17 cellular contexts compared by ENCODE assay signal in genomic region chrX:48617542-48618340, GRCh38. TPM values are rescaled to one million over a fixed set of nuclear protein-coding genes. Genes with fewer than 3 reads are reported as not detected.
DNase-seq lines count a peak whose midpoint lies in the region; ATAC-seq, FAIRE-seq and TF ChIP-seq lines count a peak whose summit lies in the region.
"Had no signal": no experiment of that assay in that cellular context is flagged by ENCODE, and none has a peak within 500 bp of the region (broad histone marks: within the 10 kb centered on the region; RNA-seq: fewer than 3 reads in every experiment).

No MANE protein-coding gene starts in this region.

- H3K36me3 Mint-ChIP-seq in naive thymus-derived CD8-positive, alpha-beta T cell, result no peaks in the 10 kb centered on the region
- H3K36me3 Mint-ChIP-seq: immature natural killer cell had no signal

- in situ Hi-C loops in KBM-7 (cut with MboI; ENCODE audit: low pct_unique_long_range_greater_than_20kb, low sequenced_read_pairs), result no loop called here

- peak overlapping the region in 1 of 5 donors; percentile 51 for H3K27ac ChIP-seq in adrenal gland
- H3K27ac ChIP-seq: breast epithelium, right atrium auricular region, upper lobe of right lung had no signal

- H3K4me3 ChIP-seq in adrenal gland (no peak overlapping the region), fibroblast of pulmonary artery (replicated peaks; ENCODE audit: low read depth, low read length) (no peak overlapping the region)
- H3K4me3 ChIP-seq: breast epithelium, right atrium auricular region, upper lobe of right lung had no signal

- 15 to 44% (median 27%) methylated on average over 5 to 8 of the region's 8 CpGs for WGBS in adrenal gland, 4 donors

- H3K27ac Mint-ChIP-seq in naive thymus-derived CD8-positive, alpha-beta T cell, result no peak overlapping the region
- H3K27ac Mint-ChIP-seq: immature natural killer cell had no signal

- no peak overlapping the region for H3K4me3 Mint-ChIP-seq in naive thymus-derived CD8-positive, alpha-beta T cell
- H3K4me3 Mint-ChIP-seq: immature natural killer cell had no signal

- no peaks in the 10 kb centered on the region for H3K4me1 ChIP-seq in adrenal gland (replicated peaks in 1 of 2)
- H3K4me1 ChIP-seq: breast epithelium, Caco-2, right atrium auricular region, upper lobe of right lung had no signal

- no peak for ATAC-seq in naive thymus-derived CD8-positive, alpha-beta T cell
- ATAC-seq in GM18867 (IDR thresholded peaks at IDR 0.05; ENCODE audit: unreplicated experiment), result no peak
- ATAC-seq: upper lobe of right lung had no signal

- intact Hi-C loops in adrenal gland (cut with DNase I), result no loop called here

- no peak for TF ChIP-seq POLR2A in adrenal gland (IDR thresholded peaks at IDR 0.05)

- H3K27me3 ChIP-seq in adrenal gland, result no peaks in the 10 kb centered on the region
- H3K27me3 ChIP-seq: right atrium auricular region, upper lobe of right lung had no signal

- H3K9me3 Mint-ChIP-seq in naive thymus-derived CD8-positive, alpha-beta T cell, result no peaks in the 10 kb centered on the region
- H3K9me3 Mint-ChIP-seq: immature natural killer cell had no signal

- no peaks in the 10 kb centered on the region for H3K36me3 ChIP-seq in adrenal gland (replicated peaks in 1 of 2)
- H3K36me3 ChIP-seq: breast epithelium, right atrium auricular region, upper lobe of right lung had no signal

- POLR2A ChIA-PET in naive thymus-derived CD8-positive, alpha-beta T cell (lab: Charles Lee), result interaction anchor here (0.8 kb wide), 1 partner anchor 14 kb away, joined by 3 read pairs; no protein-coding TSS in a partner anchor

- H3K4me1 Mint-ChIP-seq in naive thymus-derived CD8-positive, alpha-beta T cell, result peaks cover 0 to 2% (median 0%) of the 10 kb centered on the region in 4 donors
- H3K4me1 Mint-ChIP-seq: immature natural killer cell had no signal

- DNase-seq in A172 (ENCODE audit: low spot score) (peak; percentile 36), KBM-7 (peak; percentile 39), adrenal gland (peak in 6 of 7 donors; percentile 46 to 79 (median 54)), fibroblast of pulmonary artery (ENCODE audit: low read depth) (peak; percentile 13), frontal cortex (ENCODE audit: low spot score in 2 of 2) (no peak)
- DNase-seq in naive thymus-derived CD8-positive, alpha-beta T cell, result no peak
- DNase-seq in activated CD8-positive, alpha-beta memory T cell treated with anti-CD3 and anti-CD28 coated beads, Interleukin-2, amount 50 U/mL, for 4 hours, result no peak
- DNase-seq: activated gamma-delta T cell treated with Interleukin-2 at 50 U/mL for 16 hours; Caco-2; immature natural killer cell; mesenchymal stem cell; NCI-H1048; stimulated activated CD4-positive, alpha-beta T cell treated with anti-CD3 and anti-CD28 coated beads, Interleukin-4, amount 100 ng/mL, for 24 hours; upper lobe of right lung had no signal

- H3K9me3 ChIP-seq in adrenal gland (replicated peaks in 1 of 3), result no peaks in the 10 kb centered on the region
- H3K9me3 ChIP-seq: breast epithelium, Caco-2, right atrium auricular region, upper lobe of right lung had no signal

- peak in 1 of 6 experiments; percentile 18 for TF ChIP-seq CTCF in adrenal gland (IDR thresholded peaks at IDR 0.05)
- TF ChIP-seq CTCF in fibroblast of pulmonary artery (IDR thresholded peaks at IDR 0.05; ENCODE audit: low read length, missing control alignments), result no peak

- H3K27me3 Mint-ChIP-seq in naive thymus-derived CD8-positive, alpha-beta T cell, result no peaks in the 10 kb centered on the region

- no peak for FAIRE-seq in frontal cortex (lab: Jason Lieb, UNC)

RNA-seq across cellular contexts. Expression of gene WDR13, which starts 20.4 kb away (rescaled TPM):
- total RNA-seq in A172 (2014; rRNA removed; shearing (Covaris generic)), result 71.5 and 81.8 TPM in 2 replicates
- total RNA-seq in adrenal gland, result 100 to 1,000 TPM; 126 to 232 (median 171) TPM
- 100 to 1,000 TPM in 2 of 3 donors, 10 to 100 TPM in 1; 53.5 to 677 (median 535) TPM for polyA plus RNA-seq in adrenal gland
- 10 to 100 TPM; 49.5 to 51.5 TPM for total RNA-seq in naive thymus-derived CD8-positive, alpha-beta T cell
- 10 to 100 TPM; 32.2 to 45.5 (median 40.6) TPM for polyA plus RNA-seq in naive thymus-derived CD8-positive, alpha-beta T cell
- 56.7 TPM for total RNA-seq in frontal cortex

RNA-seq across cellular contexts. Expression of gene RBM3, which starts 43.5 kb away (rescaled TPM):
- total RNA-seq in A172 (2014; rRNA removed; shearing (Covaris generic)), result 126 and 142 TPM in 2 replicates
- 100 to 1,000 TPM in 5 of 8 donors, 10 to 100 TPM in 3; 52.9 to 284 (median 119) TPM for total RNA-seq in adrenal gland
- 100 to 1,000 TPM; 170 to 234 (median 224) TPM for polyA plus RNA-seq in adrenal gland
- 100 to 1,000 TPM; 204 to 209 TPM for total RNA-seq in naive thymus-derived CD8-positive, alpha-beta T cell
- 100 to 1,000 TPM; 206 to 235 (median 235) TPM for polyA plus RNA-seq in naive thymus-derived CD8-positive, alpha-beta T cell
- 188 TPM for total RNA-seq in frontal cortex

Comparison
In these comparisons a context has a peak if more than half of its experiments do, and no peak if none do; other contexts are left out.
1. DNase-seq: peak in A172 (single experiment), KBM-7 (single experiment), adrenal gland (6 of 7) and fibroblast of pulmonary artery (single experiment); none in naive thymus-derived CD8-positive, alpha-beta T cell (0 of 10), activated CD8-positive, alpha-beta memory T cell treated with anti-CD3 and anti-CD28 coated beads, Interleukin-2, amount 50 U/mL, for 4 hours (single experiment) and frontal cortex (0 of 2).